In the genomic region with DNA sequence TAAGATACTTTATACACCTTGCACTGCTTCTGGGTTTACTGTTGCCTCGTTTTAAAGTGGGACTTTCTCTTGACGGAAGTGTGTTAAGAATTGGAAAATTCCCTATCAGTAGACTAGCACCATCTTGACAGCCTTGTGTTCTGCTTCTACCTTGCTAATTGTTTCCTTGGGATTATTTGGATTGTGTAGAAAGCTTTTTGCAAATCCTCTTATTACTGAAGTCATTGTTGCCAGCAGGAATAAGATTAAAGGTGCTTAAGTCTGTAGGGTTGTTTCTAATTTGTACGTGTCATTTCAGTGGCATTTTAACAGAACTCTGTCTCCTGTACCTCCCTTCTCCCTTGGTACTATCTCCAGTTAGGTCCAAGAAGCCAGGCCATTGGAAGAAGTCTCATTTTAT, we compare ENCODE assay signal across 16 cellular contexts.
DNase-seq lines count a peak whose midpoint lies in the region; ATAC-seq and TF ChIP-seq lines count a peak whose summit lies in the region.
"Had no signal": no experiment of that assay in that cellular context is flagged by ENCODE, and none has a peak within 500 bp of the region (broad histone marks: within the 10 kb centered on the region; RNA-seq: fewer than 3 reads in every experiment).

No MANE protein-coding gene starts in this region.

- no peak overlapping the region for H3K4me3 Mint-ChIP-seq in chondrocyte (ENCODE audit: unreplicated experiment)
- H3K4me3 Mint-ChIP-seq in effector memory CD8-positive, alpha-beta T cell: no peak overlapping the region

- DNase-seq in WERI-Rb-1 (no peak), retinal pigment epithelial cell (ENCODE audit: low read depth) (peak; percentile 62), chondrocyte (ENCODE audit: low spot score) (no peak), left colon (no peak)
- no peak for DNase-seq in effector memory CD8-positive, alpha-beta T cell
- DNase-seq in stimulated activated CD4-positive, alpha-beta T cell treated with anti-CD3 and anti-CD28 coated beads, Interleukin-4, amount 100 ng/mL, for 4 hours: no peak
- DNase-seq: activated CD4-positive, CD25-positive, alpha-beta regulatory T cell treated with anti-CD3 and anti-CD28 coated beads, Interleukin-2, amount 50 U/mL, for 72 hours; activated T-cell treated with anti-CD3 and anti-CD28 coated beads for 4 hours; amniotic stem cell; GDM1; IMR-90; stimulated activated CD4-positive, alpha-beta T cell treated with anti-CD3 and anti-CD28 coated beads, Interleukin-4, amount 100 ng/mL, for 24 hours had no signal

- no peaks in the 10 kb centered on the region for H3K36me3 ChIP-seq in WERI-Rb-1

- peak overlapping the region; percentile 64 for H3K27ac ChIP-seq in WERI-Rb-1
- H3K27ac ChIP-seq: C4-2B had no signal

- TF ChIP-seq CTCF in WERI-Rb-1 (IDR thresholded peaks at IDR 0.05; ENCODE audit: low read depth, low read length): no peak
- no peak for TF ChIP-seq CTCF in retinal pigment epithelial cell (conservative IDR thresholded peaks at IDR 0.05; ENCODE audit: low read depth, low read length)
- TF ChIP-seq CTCF in chondrocyte (IDR thresholded peaks at IDR 0.05): no peak

- no peaks in the 10 kb centered on the region for H3K9me3 ChIP-seq in WERI-Rb-1 (ENCODE audit: severe bottlenecking)

- peaks cover 10% of the 10 kb centered on the region for H3K9me3 Mint-ChIP-seq in chondrocyte (ENCODE audit: low read depth)
- peaks cover 0 to 7% of the 10 kb centered on the region in 2 donors for H3K9me3 Mint-ChIP-seq in effector memory CD8-positive, alpha-beta T cell

- H3K4me1 Mint-ChIP-seq in chondrocyte (ENCODE audit: low read depth): peaks cover 30% of the 10 kb centered on the region
- peaks cover 7 to 24% of the 10 kb centered on the region in 2 donors for H3K4me1 Mint-ChIP-seq in effector memory CD8-positive, alpha-beta T cell (ENCODE audit: low read depth in 2 of 2)

- no peak overlapping the region for H3K27ac Mint-ChIP-seq in chondrocyte (ENCODE audit: unreplicated experiment)
- no peak overlapping the region for H3K27ac Mint-ChIP-seq in effector memory CD8-positive, alpha-beta T cell

- H3K4me3 ChIP-seq in WERI-Rb-1 (ENCODE audit: low read depth, low read length) (peak overlapping the region; percentile 29), retinal pigment epithelial cell (ENCODE audit: low read length) (no peak overlapping the region)

- H3K27me3 Mint-ChIP-seq in chondrocyte (ENCODE audit: low read depth): no peaks in the 10 kb centered on the region
- no peaks in the 10 kb centered on the region for H3K27me3 Mint-ChIP-seq in effector memory CD8-positive, alpha-beta T cell
- H3K27me3 Mint-ChIP-seq: stimulated activated naive CD8-positive, alpha-beta T cell treated with anti-CD3 and anti-CD28 coated beads, Interleukin-15, Interleukin-2, amounts not matched to agents 100 ng/mL and 50 ng/mL, for 24 hours had no signal

- intact Hi-C loops in left colon (cut with DNase I, micrococcal nuclease): no loop called here

- ATAC-seq in GM18909 (IDR thresholded peaks at IDR 0.05; ENCODE audit: poor library complexity, unreplicated experiment) (peak; percentile 2), HG03097 (IDR thresholded peaks at IDR 0.05; ENCODE audit: low FRiP score, unreplicated experiment) (peak; percentile 6), left colon (no peak)
- ATAC-seq in effector memory CD8-positive, alpha-beta T cell (replicated peaks): no peak

- no peaks in the 10 kb centered on the region for H3K27me3 ChIP-seq in WERI-Rb-1 (ENCODE audit: insufficient read depth, low read depth, severe bottlenecking)

- peaks cover 8% of the 10 kb centered on the region for H3K36me3 Mint-ChIP-seq in chondrocyte (ENCODE audit: low read depth)
- H3K36me3 Mint-ChIP-seq in effector memory CD8-positive, alpha-beta T cell (ENCODE audit: insufficient read depth): peaks cover 4% of the 10 kb centered on the region

Comparison
In these comparisons a context has a peak if more than half of its experiments do, and no peak if none do; other contexts are left out.
1. ATAC-seq: peak in GM18909 (single experiment) and HG03097 (single experiment); none in left colon (single experiment) and effector memory CD8-positive, alpha-beta T cell (single experiment).